In genomic region chr16:84665359-84665758, GRCh38 we compare ENCODE assay signal across 37 cellular contexts.
"Had no signal": no experiment of that assay in that cellular context is flagged by ENCODE, and none has a peak within 500 bp of the region (broad histone marks: within the 10 kb centered on the region; RNA-seq: fewer than 3 reads in every experiment).

No MANE protein-coding gene starts in this region.

- H3K9me3 Mint-ChIP-seq: activated B cell treated with CpG ODN at 0.5 μM for 24 hours; activated CD4-positive, alpha-beta memory T cell treated with anti-CD3 and anti-CD28 coated beads for 36 hours; activated CD4-positive, alpha-beta T cell treated with anti-CD3 and anti-CD28 coated beads, Interleukin-2, amount 10 ng/mL, durations not matched to agents 24 days and 14 days; activated CD8-positive, alpha-beta T cell treated with anti-CD3 and anti-CD28 coated beads for 36 hours; activated naive CD4-positive, alpha-beta T cell treated with anti-CD3 and anti-CD28 coated beads, Interleukin-2, amount 10 ng/mL, durations not matched to agents 7 days and 5 days; activated naive CD4-positive, alpha-beta T cell treated with anti-CD3 and anti-CD28 coated beads, Interleukin-2, amount 50 U/mL, for 24 hours; activated naive CD8-positive, alpha-beta T cell treated with anti-CD3 and anti-CD28 coated beads, Interleukin-2, amount 10 ng/mL, durations not matched to agents 7 days and 5 days; activated naive CD8-positive, alpha-beta T cell treated with anti-CD3 and anti-CD28 coated beads, Interleukin-2, amount 50 U/mL, for 24 hours; activated T-helper 2 cell treated with anti-CD3 and anti-CD28 coated beads, Interferon-gamma antibody, Interleukin-2, Interleukin-4, amounts not matched to agents 10 μg/mL and 5 μg/mL and 100 μg/mL, durations not matched to agents 14 hours and 24 hours and 36 hours; brain; central memory CD8-positive, alpha-beta T cell; T-helper 1 cell treated with Interleukin-12 subunit alpha and Interleukin-12 subunit beta and Interleukin-4 antibody, amounts not matched to agents 30 μg/mL and 1 μg/mL, for 36 hours; T-helper 2 cell treated with Interferon-gamma antibody and Interleukin-4, amounts not matched to agents 5 μg/mL and 100 μg/mL, for 36 hours had no signal

- DNase-seq: activated B cell treated with CpG ODN at 0.5 μM for 24 hours; activated CD4-positive, alpha-beta memory T cell treated with anti-CD3 and anti-CD28 coated beads for 36 hours; activated CD4-positive, alpha-beta T cell treated with anti-CD3 and anti-CD28 coated beads for 4 hours; activated CD4-positive, alpha-beta T cell treated with anti-CD3 and anti-CD28 coated beads, Interleukin-2, amount 10 ng/mL, durations not matched to agents 24 days and 14 days; activated CD4-positive, alpha-beta T cell treated with anti-CD3 and anti-CD28 coated beads, Interleukin-2, amount 50 U/mL, for 1 hour; activated CD4-positive, alpha-beta T cell treated with anti-CD3 and anti-CD28 coated beads, Interleukin-2, amount 50 U/mL, for 4 hours; activated CD4-positive, CD25-positive, alpha-beta regulatory T cell treated with anti-CD3 and anti-CD28 coated beads, Interleukin-2, amount 50 U/mL, for 72 hours; activated CD8-positive, alpha-beta memory T cell treated with anti-CD3 and anti-CD28 coated beads, Interleukin-2, amount 50 U/mL, for 4 hours; activated CD8-positive, alpha-beta T cell treated with anti-CD3 and anti-CD28 coated beads for 36 hours; activated effector memory CD4-positive, alpha-beta T cell treated with Interleukin-2 at 50 U/mL for 16 hours; activated gamma-delta T cell; activated naive CD4-positive, alpha-beta T cell treated with anti-CD3 and anti-CD28 coated beads, Interleukin-2, amount 10 ng/mL, durations not matched to agents 7 days and 5 days; activated naive CD4-positive, alpha-beta T cell treated with Interleukin-2 at 50 U/mL for 16 hours; activated naive CD8-positive, alpha-beta T cell treated with anti-CD3 and anti-CD28 coated beads, Interleukin-2, amount 10 ng/mL, durations not matched to agents 7 days and 5 days; activated naive CD8-positive, alpha-beta T cell treated with anti-CD3 and anti-CD28 coated beads, Interleukin-2, amount 50 U/mL, for 24 hours; activated T-cell treated with anti-CD3 and anti-CD28 coated beads for 4 hours; activated T-cell treated with anti-CD3 and anti-CD28 coated beads, Interleukin-2, amount 50 U/mL, for 1 hour; activated T-cell treated with anti-CD3 and anti-CD28 coated beads, Interleukin-2, amount 50 U/mL, for 48 hours; amygdala; anterior cingulate cortex; caudate nucleus; cerebellar nuclear complex; T-helper 1 cell; T-helper 2 cell; T-helper 9 cell had no signal

- H3K4me1 ChIP-seq: ascending aorta had no signal

- ATAC-seq: activated CD8-positive, alpha-beta T cell treated with anti-CD3 and anti-CD28 coated beads for 36 hours; activated naive CD8-positive, alpha-beta T cell treated with anti-CD3 and anti-CD28 coated beads, Interleukin-2, amount 50 U/mL, for 24 hours had no signal

- H3K27me3 Mint-ChIP-seq: activated B cell treated with CpG ODN at 0.5 μM for 24 hours; activated CD4-positive, alpha-beta memory T cell treated with anti-CD3 and anti-CD28 coated beads for 36 hours; activated CD4-positive, alpha-beta T cell treated with anti-CD3 and anti-CD28 coated beads, Interleukin-2, amount 10 ng/mL, durations not matched to agents 24 days and 14 days; activated CD8-positive, alpha-beta T cell treated with anti-CD3 and anti-CD28 coated beads for 36 hours; activated naive CD4-positive, alpha-beta T cell treated with anti-CD3 and anti-CD28 coated beads, Interleukin-2, amount 10 ng/mL, durations not matched to agents 7 days and 5 days; activated naive CD4-positive, alpha-beta T cell treated with anti-CD3 and anti-CD28 coated beads, Interleukin-2, amount 50 U/mL, for 24 hours; activated naive CD8-positive, alpha-beta T cell; activated naive CD8-positive, alpha-beta T cell treated with anti-CD3 and anti-CD28 coated beads, Interleukin-2, amount 10 ng/mL, durations not matched to agents 7 days and 5 days; activated naive CD8-positive, alpha-beta T cell treated with anti-CD3 and anti-CD28 coated beads, Interleukin-2, amount 50 U/mL, for 24 hours; brain; central memory CD8-positive, alpha-beta T cell had no signal

- H3K4me3 ChIP-seq: ascending aorta, cardiac muscle cell had no signal

- H3K27me3 ChIP-seq: ascending aorta, cardiac muscle cell had no signal

- H3K27ac Mint-ChIP-seq: activated B cell treated with CpG ODN at 0.5 μM for 24 hours; activated CD4-positive, alpha-beta memory T cell treated with anti-CD3 and anti-CD28 coated beads for 36 hours; activated CD4-positive, alpha-beta T cell treated with anti-CD3 and anti-CD28 coated beads, Interleukin-2, amount 10 ng/mL, durations not matched to agents 24 days and 14 days; activated CD8-positive, alpha-beta T cell treated with anti-CD3 and anti-CD28 coated beads for 36 hours; activated naive CD4-positive, alpha-beta T cell treated with anti-CD3 and anti-CD28 coated beads, Interleukin-2, amount 10 ng/mL, durations not matched to agents 7 days and 5 days; activated naive CD4-positive, alpha-beta T cell treated with anti-CD3 and anti-CD28 coated beads, Interleukin-2, amount 50 U/mL, for 24 hours; activated naive CD8-positive, alpha-beta T cell; activated naive CD8-positive, alpha-beta T cell treated with anti-CD3 and anti-CD28 coated beads, Interleukin-2, amount 10 ng/mL, durations not matched to agents 7 days and 5 days; activated naive CD8-positive, alpha-beta T cell treated with anti-CD3 and anti-CD28 coated beads, Interleukin-2, amount 50 U/mL, for 24 hours; activated T-helper 2 cell treated with anti-CD3 and anti-CD28 coated beads, Interferon-gamma antibody, Interleukin-2, Interleukin-4, amounts not matched to agents 10 μg/mL and 5 μg/mL and 100 μg/mL, durations not matched to agents 14 hours and 24 hours and 36 hours; brain; T-helper 1 cell treated with Interleukin-12 subunit alpha and Interleukin-12 subunit beta and Interleukin-4 antibody, amounts not matched to agents 30 μg/mL and 1 μg/mL, for 36 hours; T-helper 2 cell treated with Interferon-gamma antibody and Interleukin-4, amounts not matched to agents 5 μg/mL and 100 μg/mL, for 36 hours had no signal

- H3K9me3 ChIP-seq: ascending aorta had no signal

- FAIRE-seq: bronchial epithelial cell, TTC549 had no signal

- H3K4me3 Mint-ChIP-seq: activated B cell treated with CpG ODN at 0.5 μM for 24 hours; activated CD4-positive, alpha-beta memory T cell treated with anti-CD3 and anti-CD28 coated beads for 36 hours; activated CD4-positive, alpha-beta T cell treated with anti-CD3 and anti-CD28 coated beads, Interleukin-2, amount 10 ng/mL, durations not matched to agents 24 days and 14 days; activated CD8-positive, alpha-beta T cell treated with anti-CD3 and anti-CD28 coated beads for 36 hours; activated naive CD4-positive, alpha-beta T cell treated with anti-CD3 and anti-CD28 coated beads, Interleukin-2, amount 10 ng/mL, durations not matched to agents 7 days and 5 days; activated naive CD4-positive, alpha-beta T cell treated with anti-CD3 and anti-CD28 coated beads, Interleukin-2, amount 50 U/mL, for 24 hours; activated naive CD8-positive, alpha-beta T cell; activated naive CD8-positive, alpha-beta T cell treated with anti-CD3 and anti-CD28 coated beads, Interleukin-2, amount 10 ng/mL, durations not matched to agents 7 days and 5 days; activated naive CD8-positive, alpha-beta T cell treated with anti-CD3 and anti-CD28 coated beads, Interleukin-2, amount 50 U/mL, for 24 hours; brain; central memory CD8-positive, alpha-beta T cell; T-helper 1 cell treated with Interleukin-12 subunit alpha and Interleukin-12 subunit beta and Interleukin-4 antibody, amounts not matched to agents 30 μg/mL and 1 μg/mL, for 36 hours; T-helper 2 cell treated with Interferon-gamma antibody and Interleukin-4, amounts not matched to agents 5 μg/mL and 100 μg/mL, for 36 hours had no signal

- H3K36me3 Mint-ChIP-seq: activated naive CD4-positive, alpha-beta T cell treated with anti-CD3 and anti-CD28 coated beads, Interleukin-2, amount 50 U/mL, for 24 hours had no signal

- H3K27ac ChIP-seq: ascending aorta, cardiac muscle cell, VCaP had no signal

- H3K4me1 Mint-ChIP-seq: central memory CD8-positive, alpha-beta T cell had no signal
